In the genomic region with DNA sequence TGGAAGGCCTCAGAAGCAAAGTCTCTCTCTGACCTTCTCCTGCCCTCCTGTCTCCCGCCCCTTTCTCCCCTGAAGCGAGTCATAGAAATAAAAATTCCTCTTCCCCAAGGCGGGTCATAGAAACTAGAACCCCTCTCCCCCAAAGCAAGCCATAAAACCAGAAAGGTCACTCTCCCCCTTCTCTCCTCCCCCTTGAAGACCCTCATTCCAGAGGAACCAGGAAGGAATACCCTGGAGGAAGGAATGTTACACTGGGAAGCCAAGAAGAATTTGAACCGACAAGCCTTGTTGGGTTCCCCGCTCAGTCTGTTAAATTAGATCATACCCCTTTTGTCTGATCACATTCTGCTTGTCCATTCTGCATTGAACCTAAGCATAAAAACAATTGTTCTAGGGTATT, we compare ENCODE assay signal across 31 cellular contexts. TPM values are rescaled to one million over a fixed set of nuclear protein-coding genes. Genes with fewer than 3 reads are reported as not detected.
DNase-seq lines count a peak whose midpoint lies in the region; ATAC-seq and TF ChIP-seq lines count a peak whose summit lies in the region.
"Had no signal": no experiment of that assay in that cellular context is flagged by ENCODE, and none has a peak within 500 bp of the region (broad histone marks: within the 10 kb centered on the region; RNA-seq: fewer than 3 reads in every experiment).

No MANE protein-coding gene starts in this region.

- POLR2A ChIA-PET in Caco-2 (lab: Charles Lee) = no interaction called here

- H3K9me3 ChIP-seq in Caco-2 = no peaks in the 10 kb centered on the region
- H3K9me3 ChIP-seq in heart right ventricle = no peaks in the 10 kb centered on the region
- H3K9me3 ChIP-seq: BE2C, body of pancreas, gastroesophageal sphincter, left ventricle myocardium inferior, thoracic aorta, uterus had no signal

- no peak for ATAC-seq in heart right ventricle
- ATAC-seq: body of pancreas; gastroesophageal sphincter; K562; stimulated activated naive CD8-positive, alpha-beta T cell treated with anti-CD3 and anti-CD28 coated beads, Interleukin-15, amount 100 ng/mL, for 72 hours had no signal

- BruUV-seq in Caco-2 (replicated peaks; lab: Mats Ljungman, UMichigan) = no TSS peak

- no peak overlapping the region for H4K5ac ChIP-seq in mesendoderm (ENCODE audit: low read length)

- no peak overlapping the region for H3K4me3 ChIP-seq in Caco-2 (ENCODE audit: low read depth, low read length)
- H3K4me3 ChIP-seq in brain microvascular endothelial cell (ENCODE audit: low read depth, low read length) = no peak overlapping the region
- H3K4me3 ChIP-seq in mesendoderm (ENCODE audit: low read length) = no peak overlapping the region
- H3K4me3 ChIP-seq in retinal pigment epithelial cell (ENCODE audit: low read length) = no peak overlapping the region
- no peak overlapping the region for H3K4me3 ChIP-seq in coronary artery
- no peak overlapping the region for H3K4me3 ChIP-seq in heart right ventricle
- H3K4me3 ChIP-seq: body of pancreas, gastroesophageal sphincter, K562, left ventricle myocardium inferior, skin epidermis, thoracic aorta, uterus had no signal

- H3K27me3 ChIP-seq in Caco-2 (replicated peaks; ENCODE audit: control insufficient read depth, insufficient read depth, low read length) = no peaks in the 10 kb centered on the region
- no peaks in the 10 kb centered on the region for H3K27me3 ChIP-seq in brain microvascular endothelial cell (replicated peaks)
- no peaks in the 10 kb centered on the region for H3K27me3 ChIP-seq in mesendoderm (ENCODE audit: insufficient read depth, low read length, poor library complexity)
- peaks cover 0 to 54% (median 8%) of the 10 kb centered on the region in 7 donors for H3K27me3 ChIP-seq in heart right ventricle
- H3K27me3 ChIP-seq: BE2C, uterus had no signal

- no peak overlapping the region for H2AK5ac ChIP-seq in mesendoderm (ENCODE audit: low read length)

- H3K23ac ChIP-seq in mesendoderm (ENCODE audit: low read length) = no peak overlapping the region

- no peak overlapping the region for H2BK5ac ChIP-seq in mesendoderm (ENCODE audit: low read length)

- H3K79me1 ChIP-seq in mesendoderm (ENCODE audit: low read length) = no peaks in the 10 kb centered on the region

- no peaks in the 10 kb centered on the region for H3K27me3 Mint-ChIP-seq in Caco-2 (ENCODE audit: insufficient read depth, unreplicated experiment)

- H3K36me3 Mint-ChIP-seq in Caco-2 (ENCODE audit: insufficient read depth, unreplicated experiment) = peaks cover 5% of the 10 kb centered on the region
- H3K36me3 Mint-ChIP-seq: activated CD4-positive, alpha-beta memory T cell treated with anti-CD3 and anti-CD28 coated beads for 36 hours had no signal

- TF ChIP-seq CTCF in Caco-2 (IDR thresholded peaks at IDR 0.05; ENCODE audit: insufficient read depth in 1 of 2, low read depth in 1 of 2, low read length in 1 of 2, severe bottlenecking in 1 of 2, unreplicated experiment in 1 of 2) (peak in 1 of 2 experiments; percentile 1), brain microvascular endothelial cell (IDR thresholded peaks at IDR 0.05; ENCODE audit: low read depth, low read length, missing control alignments) (peak; percentile 28), retinal pigment epithelial cell (conservative IDR thresholded peaks at IDR 0.05; ENCODE audit: low read depth, low read length) (peak; percentile 13), coronary artery (IDR thresholded peaks at IDR 0.05) (no peak), heart right ventricle (IDR thresholded peaks at IDR 0.05) (no peak), GM13977 (IDR thresholded peaks at IDR 0.05; ENCODE audit: extremely low read depth, insufficient read depth, missing control alignments) (no peak)

- no peak overlapping the region for H4K8ac ChIP-seq in mesendoderm (ENCODE audit: low read depth, low read length)

- no peak overlapping the region for H2BK120ac ChIP-seq in mesendoderm (ENCODE audit: low read depth, low read length)

- no peak overlapping the region for H3K4ac ChIP-seq in mesendoderm (ENCODE audit: low read depth, low read length)

- CTCF ChIA-PET in Caco-2 (lab: Charles Lee) = no interaction called here

- no peaks in the 10 kb centered on the region for H3K9me3 Mint-ChIP-seq in Caco-2 (ENCODE audit: unreplicated experiment)
- H3K9me3 Mint-ChIP-seq: activated CD4-positive, alpha-beta memory T cell treated with anti-CD3 and anti-CD28 coated beads for 36 hours; activated T-helper 1 cell treated with anti-CD3 and anti-CD28 coated beads, Interleukin-12 subunit alpha, Interleukin-12 subunit beta, Interleukin-2, Interleukin-4 antibody, amounts not matched to agents 30 ng/mL and 10 ng/mL and 1 ng/mL, durations not matched to agents 14 hours and 24 hours and 36 hours; stimulated activated naive CD8-positive, alpha-beta T cell treated with anti-CD3 and anti-CD28 coated beads, Interleukin-15, amount 100 ng/mL, for 72 hours had no signal

- H3K4me1 ChIP-seq in Caco-2 = peaks cover 28% of the 10 kb centered on the region
- peaks cover 3% of the 10 kb centered on the region for H3K4me1 ChIP-seq in mesendoderm (ENCODE audit: control insufficient read depth, low read depth, low read length)
- H3K4me1 ChIP-seq in heart right ventricle = peaks cover 0 to 25% (median 17%) of the 10 kb centered on the region in 9 donors
- H3K4me1 ChIP-seq: BE2C, uterus had no signal

- in situ Hi-C loops in brain microvascular endothelial cell (cut with HindIII; ENCODE audit: low pct_ligation_motif_present, low sequenced_read_pairs) (no loop called here), GM13977 (cut with MboI; ENCODE audit: low pct_unique_long_range_greater_than_20kb, low sequenced_read_pairs, unreplicated experiment) (no loop called here)

- intact Hi-C loops in Caco-2 (cut with micrococcal nuclease; ENCODE audit: unreplicated experiment) (no loop called here), heart right ventricle (cut with DNase I) (loop anchor here in 5 of 10 donors (5.0 kb wide), 2 partner anchors 51 to 56 kb away; no protein-coding TSS in a partner anchor)

- peak overlapping the region; percentile 55 for H3K27ac Mint-ChIP-seq in Caco-2 (ENCODE audit: unreplicated experiment)
- H3K27ac Mint-ChIP-seq: activated CD4-positive, alpha-beta memory T cell treated with anti-CD3 and anti-CD28 coated beads for 36 hours; activated T-helper 1 cell treated with anti-CD3 and anti-CD28 coated beads, Interleukin-12 subunit alpha, Interleukin-12 subunit beta, Interleukin-2, Interleukin-4 antibody, amounts not matched to agents 30 ng/mL and 10 ng/mL and 1 ng/mL, durations not matched to agents 14 hours and 24 hours and 36 hours; stimulated activated naive CD8-positive, alpha-beta T cell treated with anti-CD3 and anti-CD28 coated beads, Interleukin-15, amount 100 ng/mL, for 72 hours had no signal

- H3K27ac ChIP-seq in brain microvascular endothelial cell (no peak overlapping the region), mesendoderm (ENCODE audit: low read depth, low read length) (no peak overlapping the region), coronary artery (no peak overlapping the region), heart right ventricle (no peak overlapping the region)
- H3K27ac ChIP-seq: body of pancreas, gastroesophageal sphincter, left ventricle myocardium inferior, skin epidermis, thoracic aorta, uterus had no signal

- H2BK15ac ChIP-seq in mesendoderm (replicated peaks; ENCODE audit: low read depth) = no peak overlapping the region

- DNase-seq in Caco-2 = no peak
- DNase-seq in brain microvascular endothelial cell = no peak
- DNase-seq in mesendoderm = peak; percentile 85
- DNase-seq in retinal pigment epithelial cell (ENCODE audit: low read depth) = no peak
- DNase-seq in coronary artery (ENCODE audit: low spot score) = no peak
- no peak for DNase-seq in heart right ventricle
- no peak for DNase-seq in stimulated activated CD4-positive, alpha-beta T cell treated with anti-CD3 and anti-CD28 coated beads, Interleukin-2, amount 100 ng/mL, for 48 hours
- no peak for DNase-seq in GM13977 (ENCODE audit: low spot score)
- DNase-seq: activated CD4-positive, alpha-beta memory T cell treated with anti-CD3 and anti-CD28 coated beads for 36 hours; activated CD4-positive, alpha-beta T cell treated with anti-CD3 and anti-CD28 coated beads for 1 hour; activated naive CD4-positive, alpha-beta T cell treated with Interleukin-2 at 50 U/mL for 16 hours; BE2C; body of pancreas; DMS153; left ventricle myocardium inferior; mesenchymal stem cell; NCI-H1048; nucleus accumbens; Right ventricle myocardium superior; stimulated activated naive CD8-positive, alpha-beta T cell treated with anti-CD3 and anti-CD28 coated beads, Interleukin-15, amount 100 ng/mL, for 72 hours; uterus had no signal

- H3K36me3 ChIP-seq in Caco-2 (ENCODE audit: control insufficient read depth, insufficient read depth, low read length) (no peaks in the 10 kb centered on the region), brain microvascular endothelial cell (replicated peaks) (no peaks in the 10 kb centered on the region), mesendoderm (ENCODE audit: control insufficient read depth, insufficient read depth, low read length) (no peaks in the 10 kb centered on the region), heart right ventricle (no peaks in the 10 kb centered on the region)
- H3K36me3 ChIP-seq: gastroesophageal sphincter, left ventricle myocardium inferior, thoracic aorta, uterus had no signal

- no peak overlapping the region for H3K4me2 ChIP-seq in mesendoderm (ENCODE audit: low read length)

- WGBS in mesendoderm (ENCODE audit: extremely low coverage, insufficient coverage, low lambda C conversion rate) = no CpG with 5 or more reads among the region's 5 CpGs
- 86 to 88% methylated on average over 5 of the region's 5 CpGs for WGBS in heart right ventricle, 2 donors

- H3K79me2 ChIP-seq in mesendoderm (ENCODE audit: control insufficient read depth, insufficient read depth, low read length) = peaks cover 14% of the 10 kb centered on the region

- H3K18ac ChIP-seq in mesendoderm (ENCODE audit: low read length) = no peak overlapping the region

- H3K9ac ChIP-seq in mesendoderm (ENCODE audit: low read length) = no peak overlapping the region

- no peak overlapping the region for H3K4me3 Mint-ChIP-seq in Caco-2 (ENCODE audit: unreplicated experiment)
- H3K4me3 Mint-ChIP-seq: activated CD4-positive, alpha-beta memory T cell treated with anti-CD3 and anti-CD28 coated beads for 36 hours; activated T-helper 1 cell treated with anti-CD3 and anti-CD28 coated beads, Interleukin-12 subunit alpha, Interleukin-12 subunit beta, Interleukin-2, Interleukin-4 antibody, amounts not matched to agents 30 ng/mL and 10 ng/mL and 1 ng/mL, durations not matched to agents 14 hours and 24 hours and 36 hours; stimulated activated naive CD8-positive, alpha-beta T cell treated with anti-CD3 and anti-CD28 coated beads, Interleukin-15, amount 100 ng/mL, for 72 hours had no signal

- H3K56ac ChIP-seq in mesendoderm (ENCODE audit: low read length) = no peak overlapping the region

- H3K4me1 Mint-ChIP-seq in Caco-2 (ENCODE audit: low read depth, unreplicated experiment) = peaks cover 8% of the 10 kb centered on the region

RNA-seq across cellular contexts. Expression of gene GJC1, which starts 2.7 kb away (rescaled TPM):
- total RNA-seq in Caco-2 (2022) = 33.5 and 34.6 TPM in 2 replicates
- polyA plus RNA-seq in mesendoderm (2013, experiment 1 of 2) = 35.4 TPM
- 36.0 TPM for polyA plus RNA-seq in mesendoderm (2013, experiment 2 of 2)
- total RNA-seq in heart right ventricle = 10 to 100 TPM; 13.9 to 41.5 (median 23.8) TPM
- 10 to 100 TPM; 10.9 to 17.0 TPM for polyA plus RNA-seq in heart right ventricle

RNA-seq across cellular contexts. Expression of gene HIGD1B, which starts 14.9 kb away (rescaled TPM):
- not detected in 2 replicates for total RNA-seq in Caco-2 (2022)
- polyA plus RNA-seq in mesendoderm (2013, experiment 1 of 2) = not detected
- not detected for polyA plus RNA-seq in mesendoderm (2013, experiment 2 of 2)
- total RNA-seq in heart right ventricle = 10 to 100 TPM in 4 of 10 donors, 1 to 10 TPM in 6; 4.7 to 26.6 (median 8.1) TPM
- polyA plus RNA-seq in heart right ventricle = 10 to 100 TPM; 24.3 to 61.9 TPM
- total RNA-seq: A673; activated CD4-positive, alpha-beta memory T cell treated with anti-CD3 and anti-CD28 coated beads for 36 hours; activated T-helper 1 cell treated with anti-CD3 and anti-CD28 coated beads, Interleukin-12 subunit alpha, Interleukin-12 subunit beta, Interleukin-2, Interleukin-4 antibody, amounts not matched to agents 30 ng/mL and 10 ng/mL and 1 ng/mL, durations not matched to agents 14 hours and 24 hours and 36 hours; endothelial cell of umbilical vein; fibroblast of lung; K562; myocyte; T-helper 2 cell treated with Interferon-gamma antibody and Interleukin-4, amounts not matched to agents 100 ng/mL and 5 ng/mL, for 36 hours had no signal
- polyA plus RNA-seq: endothelial cell of umbilical vein, K562 had no signal

Comparison
In these comparisons a context has a peak if more than half of its experiments do, and no peak if none do; other contexts are left out.
1. CTCF ChIP-seq: peak in brain microvascular endothelial cell (single experiment) and retinal pigment epithelial cell (single experiment); none in coronary artery (single experiment), heart right ventricle (0 of 9) and GM13977 (single experiment).